ENCODE assay signal across 23 cellular contexts in genomic region chr2:52882974-52883373, GRCh38.
DNase-seq lines count a peak whose midpoint lies in the region; ATAC-seq, FAIRE-seq and TF ChIP-seq lines count a peak whose summit lies in the region.
"Had no signal": no experiment of that assay in that cellular context is flagged by ENCODE, and none has a peak within 500 bp of the region (broad histone marks: within the 10 kb centered on the region; RNA-seq: fewer than 3 reads in every experiment).

No MANE protein-coding gene starts in this region.

- peaks cover 7% of the 10 kb centered on the region; the same call in 1 of the 2 replicates for H3K23me2 ChIP-seq in H1 (ENCODE audit: low read depth, low read length)

- DNase-seq in HepG2 (ENCODE audit: low spot score) (no peak), right lobe of liver (no peak), H1 (ENCODE audit: low read depth in 1 of 2, low spot score in 2 of 2) (no peak), urothelium cell line (ENCODE audit: low spot score) (no peak), WTC11 (ENCODE audit: low spot score) (no peak), NCI-H2171 treated with DMSO at 0.1 percent for 48 hours (lab: John Stamatoyannopoulos, UW) (no peak)
- DNase-seq: ACHN; AML-193; BE2C; Calu3; CD4-positive, alpha-beta memory T cell; COR-L47; DMS53; DMS79 treated with DMSO at 0.1 percent for 48 hours; GF-D8; HCEC 1CT had no signal

- no TSS peak for BruUV-seq in HepG2 (replicated peaks; lab: Mats Ljungman, UMichigan)

- H4K8ac ChIP-seq in H1 (ENCODE audit: extremely low read depth, insufficient read depth, low read length), result no peak overlapping the region

- no peak overlapping the region for H3K4me3 ChIP-seq in HepG2 (replicated peaks in 1 of 3; ENCODE audit: insufficient read depth in 1 of 3, low read depth in 2 of 3, low read length in 3 of 3)
- H3K4me3 ChIP-seq in right lobe of liver, result no peak overlapping the region
- no peak overlapping the region for H3K4me3 ChIP-seq in H1 (ENCODE audit: extremely low read depth in 1 of 4, insufficient read depth in 2 of 4, low read depth in 3 of 4, low read length in 4 of 4)
- H3K4me3 ChIP-seq: BLaER1 treated with 17β-estradiol and CSF1 and Interleukin-3, amounts not matched to agents 10 nM and 100 nM; GM23338 had no signal

- H3K14ac ChIP-seq in H1 (ENCODE audit: insufficient read length), result no peak overlapping the region

- H4K20me1 ChIP-seq in HepG2 (ENCODE audit: insufficient read depth, low read length) (no peaks in the 10 kb centered on the region), H1 (replicated peaks in 1 of 2; ENCODE audit: control insufficient read depth in 1 of 2, insufficient read depth in 2 of 2, low read length in 2 of 2) (peaks cover 0 to 6% of the 10 kb centered on the region in 2 experiments)
- H4K20me1 ChIP-seq: BLaER1 treated with 17β-estradiol and CSF1 and Interleukin-3, amounts not matched to agents 10 nM and 100 nM had no signal

- H3K4me2 ChIP-seq in HepG2 (ENCODE audit: low read depth, low read length) (no peak overlapping the region), H1 (ENCODE audit: insufficient read depth in 1 of 2, low read depth in 2 of 2, low read length in 2 of 2) (no peak overlapping the region)
- H3K4me2 ChIP-seq: BLaER1 treated with 17β-estradiol and CSF1 and Interleukin-3, amounts not matched to agents 10 nM and 100 nM; GM23338 had no signal

- H3K27ac Mint-ChIP-seq in WTC11, result no peak overlapping the region
- H3K27ac Mint-ChIP-seq: CD4-positive, alpha-beta memory T cell; GM23338 had no signal

- no peak overlapping the region for H2BK5ac ChIP-seq in H1 (ENCODE audit: low read depth, low read length)

- no peaks in the 10 kb centered on the region for H3K27me3 Mint-ChIP-seq in WTC11 (ENCODE audit: low read depth)
- H3K27me3 Mint-ChIP-seq: CD4-positive, alpha-beta memory T cell had no signal

- TF ChIP-seq CTCF in HepG2 (CRISPR knock-in tag; IDR thresholded peaks at IDR 0.05) (no peak), right lobe of liver (IDR thresholded peaks at IDR 0.05) (no peak), H1 (IDR thresholded peaks at IDR 0.05; ENCODE audit: control extremely low read depth in 1 of 3, insufficient read depth in 1 of 3, low read depth in 1 of 3, low read length in 3 of 3) (no peak), WTC11 (IDR thresholded peaks at IDR 0.05) (no peak)

- no peaks in the 10 kb centered on the region for H3K4me1 ChIP-seq in HepG2 (ENCODE audit: insufficient read depth, low read length)
- no peaks in the 10 kb centered on the region for H3K4me1 ChIP-seq in right lobe of liver
- no peaks in the 10 kb centered on the region for H3K4me1 ChIP-seq in H1 (replicated peaks in 1 of 4; ENCODE audit: control insufficient read depth in 3 of 4, insufficient read depth in 4 of 4, low read length in 3 of 4)
- H3K4me1 ChIP-seq: BE2C; BLaER1 treated with 17β-estradiol and CSF1 and Interleukin-3, amounts not matched to agents 10 nM and 100 nM had no signal

- no peaks in the 10 kb centered on the region for H3K9me3 Mint-ChIP-seq in WTC11
- H3K9me3 Mint-ChIP-seq: GM23338 had no signal

- FAIRE-seq in HepG2 (lab: Jason Lieb, UNC) (no peak), H1 (lab: Jason Lieb, UNC) (no peak), urothelium cell line (lab: Jason Lieb, UNC) (peak; percentile 94)
- FAIRE-seq: A204.1, GM12891, GM18507, H54 had no signal

- POLR2A ChIA-PET in HepG2 (lab: Yijun Ruan, JAX) (no interaction called here), H1 (lab: Charles Lee; ENCODE audit: partially characterized antibody) (no interaction called here), WTC11 (lab: Charles Lee) (no interaction called here)

- peak overlapping the region; percentile 80 for H3K4ac ChIP-seq in H1 (replicated peaks; ENCODE audit: insufficient read length, low read depth, low read length)

- no peak overlapping the region for H3K23ac ChIP-seq in H1 (ENCODE audit: insufficient read length)

- TF ChIP-seq RAD21 in HepG2 (CRISPR knock-in tag; IDR thresholded peaks at IDR 0.05) (no peak), H1 (IDR thresholded peaks at IDR 0.05 in 1 of 2, conservative IDR thresholded peaks at IDR 0.05 in 1 of 2; ENCODE audit: low read depth in 2 of 2, low read length in 2 of 2) (no peak)

- ATAC-seq in HepG2, result no peak
- no peak for ATAC-seq in right lobe of liver
- ATAC-seq in WTC11, result no peak
- ATAC-seq: GM23338 had no signal

- H2AFZ ChIP-seq in HepG2 (ENCODE audit: low read length) (no peak overlapping the region), H1 (ENCODE audit: low read length) (no peak overlapping the region)
- H2AFZ ChIP-seq: GM23338 had no signal

- no peak overlapping the region for H4K91ac ChIP-seq in H1 (replicated peaks; ENCODE audit: insufficient read length, low read length)

- no peak overlapping the region for H3K27ac ChIP-seq in HepG2 (ENCODE audit: extremely low read length, insufficient read depth, low read length)
- H3K27ac ChIP-seq in right lobe of liver, result no peak overlapping the region
- no peak overlapping the region for H3K27ac ChIP-seq in H1 (ENCODE audit: low read depth, low read length)
- H3K27ac ChIP-seq: 22Rv1; BLaER1 treated with 17β-estradiol and CSF1 and Interleukin-3, amounts not matched to agents 10 nM and 100 nM had no signal

- TF ChIP-seq EP300 in HepG2 (IDR thresholded peaks at IDR 0.05; ENCODE audit: low read depth in 2 of 2, low read length in 2 of 2), result no peak
- no peak for TF ChIP-seq EP300 in HepG2 (CRISPR knock-in tag; IDR thresholded peaks at IDR 0.05; ENCODE audit: borderline replicate concordance)
- no peak for TF ChIP-seq EP300 in H1 (IDR thresholded peaks at IDR 0.05; ENCODE audit: borderline replicate concordance in 1 of 2, low read depth in 2 of 2, low read length in 2 of 2)

- no peak overlapping the region for H2BK15ac ChIP-seq in H1 (ENCODE audit: low read length)

- 21% methylated on average over 2 of the region's 2 CpGs for WGBS in HepG2 (ENCODE audit: low lambda C conversion rate)
- 47% methylated on average over 2 of the region's 2 CpGs for WGBS in right lobe of liver (ENCODE audit: insufficient coverage, low coverage, low lambda C conversion rate, missing lambda C conversion rate)
- WGBS in H1 (ENCODE audit: extremely low coverage in 1 of 2, insufficient coverage in 1 of 2, insufficient read length in 1 of 2, insufficient replicate concordance in 2 of 2, low coverage in 1 of 2, low lambda C conversion rate in 2 of 2, missing lambda C conversion rate in 1 of 2), 2 experiments, result 68% methylated on average over 2 of the region's 2 CpGs; no CpG with 5 or more reads in 1 of the 2 experiments

- peak overlapping the region; percentile 93; the same call in 1 of the 2 replicates for H2AK5ac ChIP-seq in H1 (ENCODE audit: low read depth, low read length)

- H3K79me1 ChIP-seq in H1 (ENCODE audit: low read depth, low read length), result no peaks in the 10 kb centered on the region

- H3K56ac ChIP-seq in H1 (replicated peaks; ENCODE audit: insufficient read length, low read depth, low read length), result peak overlapping the region; percentile 75

- peaks cover 12% of the 10 kb centered on the region; the same call in 1 of the 2 replicates for H3K9me3 ChIP-seq in HepG2 (ENCODE audit: low read length)
- H3K9me3 ChIP-seq in right lobe of liver, result no peaks in the 10 kb centered on the region
- no peaks in the 10 kb centered on the region for H3K9me3 ChIP-seq in H1 (ENCODE audit: insufficient read depth in 2 of 2, low read depth in 1 of 2, low read length in 1 of 2)
- H3K9me3 ChIP-seq: BE2C; BLaER1 treated with 17β-estradiol and CSF1 and Interleukin-3, amounts not matched to agents 10 nM and 100 nM had no signal

- H3K9ac ChIP-seq in HepG2 (ENCODE audit: insufficient read depth, low read depth, low read length), result no peak overlapping the region
- no peak overlapping the region for H3K9ac ChIP-seq in H1 (replicated peaks in 1 of 4; ENCODE audit: extremely low read depth in 1 of 4, low read depth in 3 of 4, low read length in 3 of 4)
- H3K9ac ChIP-seq: BLaER1 treated with 17β-estradiol and CSF1 and Interleukin-3, amounts not matched to agents 10 nM and 100 nM had no signal

- H3K4me1 Mint-ChIP-seq in WTC11, result peaks cover 4% of the 10 kb centered on the region
- H3K4me1 Mint-ChIP-seq: CD4-positive, alpha-beta memory T cell had no signal

- H3K79me2 ChIP-seq in HepG2 (ENCODE audit: insufficient read depth, low read length) (no peaks in the 10 kb centered on the region), H1 (ENCODE audit: control insufficient read depth in 1 of 2, insufficient read depth in 2 of 2, low read length in 2 of 2) (no peaks in the 10 kb centered on the region)

- H4K5ac ChIP-seq in H1 (ENCODE audit: insufficient read length, low read depth, low read length), result no peak overlapping the region

- no peak overlapping the region for H3K4me3 Mint-ChIP-seq in WTC11
- H3K4me3 Mint-ChIP-seq: CD4-positive, alpha-beta memory T cell; GM23338 had no signal

- H3K18ac ChIP-seq in H1 (ENCODE audit: extremely low read depth, low read length), result no peak overlapping the region

- intact Hi-C loops in HepG2 (cut with micrococcal nuclease; ENCODE audit: unreplicated experiment), result no loop called here
- intact Hi-C loops in right lobe of liver (cut with DNase I), result no loop called here

- no peak overlapping the region for H2BK12ac ChIP-seq in H1 (ENCODE audit: low read depth, low read length)

- in situ Hi-C loops in HepG2 (cut with HindIII; ENCODE audit: extremely low pct_ligation_motif_present, low pct_unique_long_range_greater_than_20kb), result no loop called here

- H3K36me3 ChIP-seq in HepG2 (replicated peaks in 1 of 2; ENCODE audit: control insufficient read depth in 1 of 2, insufficient read depth in 2 of 2, low read length in 2 of 2) (no peaks in the 10 kb centered on the region), right lobe of liver (no peaks in the 10 kb centered on the region), H1 (ENCODE audit: control insufficient read depth in 2 of 4, insufficient read depth in 4 of 4, low read length in 3 of 4) (no peaks in the 10 kb centered on the region)
- H3K36me3 ChIP-seq: BE2C; BLaER1 treated with 17β-estradiol and CSF1 and Interleukin-3, amounts not matched to agents 10 nM and 100 nM had no signal

- H3K27me3 ChIP-seq in HepG2 (ENCODE audit: control insufficient read depth in 1 of 2, insufficient read depth in 2 of 2, low read length in 2 of 2), result no peaks in the 10 kb centered on the region
- H3K27me3 ChIP-seq in right lobe of liver, result no peaks in the 10 kb centered on the region
- no peaks in the 10 kb centered on the region for H3K27me3 ChIP-seq in H1 (replicated peaks in 1 of 4; ENCODE audit: control insufficient read depth in 3 of 4, extremely low read depth in 1 of 4, insufficient read depth in 3 of 4, low read length in 3 of 4)
- H3K27me3 ChIP-seq: BE2C; BLaER1 treated with 17β-estradiol and CSF1 and Interleukin-3, amounts not matched to agents 10 nM and 100 nM had no signal

- no peak for TF ChIP-seq POLR2A in HepG2 (IDR thresholded peaks at IDR 0.05; ENCODE audit: insufficient read depth in 1 of 2, low read depth in 2 of 2, low read length in 2 of 2)
- TF ChIP-seq POLR2A in right lobe of liver (IDR thresholded peaks at IDR 0.05), result no peak
- TF ChIP-seq POLR2A in H1 (IDR thresholded peaks at IDR 0.05; ENCODE audit: control extremely low read depth in 1 of 2, low read depth in 2 of 2, low read length in 2 of 2), result no peak

- H2BK20ac ChIP-seq in H1 (ENCODE audit: low read length), result no peak overlapping the region

- H2BK120ac ChIP-seq in H1 (replicated peaks; ENCODE audit: low read depth, low read length), result no peak overlapping the region

- CTCF ChIA-PET in HepG2 (lab: Yijun Ruan, JAX; ENCODE audit: low intra/inter-chr PET ratio, low total read pairs) (no interaction called here), H1 (lab: Charles Lee; ENCODE audit: partially characterized antibody) (no interaction called here), WTC11 (lab: Charles Lee) (no interaction called here)

- H3K36me3 Mint-ChIP-seq in WTC11, result no peaks in the 10 kb centered on the region
- H3K36me3 Mint-ChIP-seq: CD4-positive, alpha-beta memory T cell had no signal
